In the genomic region with DNA sequence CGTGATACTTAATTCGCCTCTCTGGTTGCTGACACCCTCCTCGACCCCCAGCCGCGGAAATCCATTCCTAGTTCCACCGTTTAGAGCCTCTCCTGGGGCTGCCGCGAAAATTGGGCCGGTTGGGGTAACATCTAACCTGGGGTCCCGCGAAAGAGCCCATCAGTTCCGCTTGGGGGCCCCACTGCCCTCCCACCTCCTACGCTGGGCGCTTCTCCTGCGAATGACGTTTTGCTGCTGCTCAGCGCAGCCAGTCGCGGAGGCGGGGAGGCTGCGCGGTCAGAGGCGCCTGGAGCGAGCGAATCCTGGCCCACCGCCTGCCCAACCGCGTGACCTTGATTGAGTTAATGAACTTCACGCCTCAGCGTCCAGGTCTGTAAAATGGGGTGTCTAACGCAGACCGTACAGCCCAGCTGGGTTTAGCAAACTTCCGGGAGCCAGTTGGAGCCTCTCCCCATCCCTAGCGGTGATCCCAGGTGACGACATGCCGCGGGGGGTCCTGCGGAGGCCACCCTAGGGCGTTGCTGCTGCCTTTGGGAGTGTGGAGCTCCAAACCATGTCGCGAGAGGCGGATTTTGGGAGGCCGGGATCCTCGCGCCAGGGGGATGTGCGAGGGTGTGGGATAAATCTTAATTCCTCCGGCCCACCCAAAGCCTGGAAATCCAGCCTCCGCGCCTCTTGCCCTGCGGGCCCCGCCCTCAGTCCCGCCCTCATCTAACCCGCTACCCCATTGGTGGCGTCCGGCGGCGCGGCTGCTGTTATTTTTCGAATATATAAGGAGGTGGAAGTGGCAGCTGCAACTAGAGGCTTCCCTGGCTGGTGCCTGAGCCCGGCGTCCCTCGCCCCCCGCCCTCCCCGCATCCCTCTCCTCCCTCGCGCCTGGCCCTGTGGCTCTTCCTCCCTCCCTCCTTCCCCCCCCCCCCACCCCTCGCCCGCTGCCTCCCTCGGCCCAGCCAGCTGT, we compare ENCODE assay signal across 8 cellular contexts. TPM values are rescaled to one million over a fixed set of nuclear protein-coding genes. Genes with fewer than 3 reads are reported as not detected.
DNase-seq lines count a peak whose midpoint lies in the region; ATAC-seq and TF ChIP-seq lines count a peak whose summit lies in the region.

Gene CDC25B (plus strand): TSS at position 800 of the 958 bp plus-strand sequence. CDS start 222 bp downstream, outside the sequence.

- H3K4me3 ChIP-seq in AG04449 (ENCODE audit: low read depth, low read length) (peak within 1 kb of the TSS; percentile 84), smooth muscle cell (peak within 1 kb of the TSS; percentile 73)

- no peak for DNase-seq in AG04449 (ENCODE audit: low read depth, low spot score)
- peak; percentile 96 for DNase-seq in NCI-H2227 (lab: John Stamatoyannopoulos, UW; ENCODE audit: unreplicated experiment)
- DNase-seq in T47D (ENCODE audit: low read depth in 1 of 2, low spot score in 1 of 2), result peak; percentile 92 to 95
- DNase-seq in iPS-NIHi11 (ENCODE audit: low spot score), result peak; percentile 87
- DNase-seq in smooth muscle cell (lab: John Stamatoyannopoulos, UW; ENCODE audit: unreplicated experiment), result peak; percentile 63

- in situ Hi-C loops in T47D (cut with HindIII; ENCODE audit: low pct_unique_long_range_greater_than_20kb, low sequenced_read_pairs), result no loop called here

- POLR2A ChIA-PET in AG04449 (lab: Yijun Ruan, JAX), result interaction anchor here (0.7 to 2.0 kb wide), 6 partner anchors 10 to 556 kb away, joined by 3 to 12 read pairs (median 4); partner anchors contain the start of gene CENPB

- peak; percentile 46 for TF ChIP-seq CTCF in AG04449 (IDR thresholded peaks at IDR 0.05; ENCODE audit: insufficient read depth, low read length, missing control alignments)
- TF ChIP-seq CTCF in VCaP (conservative IDR thresholded peaks at IDR 0.05), result peak; percentile 53
- peak; percentile 32 for TF ChIP-seq CTCF in smooth muscle cell (IDR thresholded peaks at IDR 0.05; ENCODE audit: borderline replicate concordance, insufficient read depth, poor library complexity, severe bottlenecking)

- peak within 1 kb of the TSS; percentile 92 for H3K27ac ChIP-seq in VCaP
- peak within 1 kb of the TSS; percentile 70 for H3K27ac ChIP-seq in smooth muscle cell (ENCODE audit: low read depth)

- no peaks in the 10 kb centered on the region for H3F3A ChIP-seq in smooth muscle cell (ENCODE audit: low read depth)

- H3K4me1 ChIP-seq in smooth muscle cell (ENCODE audit: low read depth), result peaks cover 23% of the 10 kb centered on the region

- no peaks in the 10 kb centered on the region for H3K36me3 ChIP-seq in smooth muscle cell (ENCODE audit: low read depth)

- ATAC-seq in GM18907 (IDR thresholded peaks at IDR 0.05; ENCODE audit: unreplicated experiment), result peak; percentile 68
- peak; percentile 66 for ATAC-seq in HG03159 (IDR thresholded peaks at IDR 0.05; ENCODE audit: unreplicated experiment)

- peaks cover 5% of the 10 kb centered on the region for H4K20me1 ChIP-seq in smooth muscle cell (ENCODE audit: low read depth)

- H3K9me3 ChIP-seq in smooth muscle cell (replicated peaks; ENCODE audit: low read depth), result no peaks in the 10 kb centered on the region

- no peaks in the 10 kb centered on the region for H3K79me2 ChIP-seq in smooth muscle cell (ENCODE audit: low read depth)

- H2AFZ ChIP-seq in smooth muscle cell (ENCODE audit: low read depth), result peak within 1 kb of the TSS; percentile 89

- peak within 1 kb of the TSS; percentile 83 for H3K9ac ChIP-seq in smooth muscle cell (ENCODE audit: low read depth)

- peak within 1 kb of the TSS; percentile 94 for H3K4me2 ChIP-seq in smooth muscle cell

- WGBS in smooth muscle cell (ENCODE audit: low lambda C conversion rate), result 5% methylated on average over 46 of the region's 69 CpGs

- CTCF ChIA-PET in AG04449 (lab: Yijun Ruan, JAX), result interaction anchor here (0.6 to 3.3 kb wide), 12 partner anchors 8 to 401 kb away, joined by 3 to 18 read pairs (median 4); partner anchors contain the start of genes AP5S1 and CENPB

- H3K27me3 ChIP-seq in smooth muscle cell (ENCODE audit: low read depth), result no peaks in the 10 kb centered on the region

RNA-seq across cellular contexts. Expression of gene CDC25B, which starts in this region (rescaled TPM):
- total RNA-seq in smooth muscle cell, result 9.5 and 14.7 TPM in 2 replicates
- 11.1 and 14.8 TPM in 2 replicates for polyA plus RNA-seq in smooth muscle cell
